In the genomic region with DNA sequence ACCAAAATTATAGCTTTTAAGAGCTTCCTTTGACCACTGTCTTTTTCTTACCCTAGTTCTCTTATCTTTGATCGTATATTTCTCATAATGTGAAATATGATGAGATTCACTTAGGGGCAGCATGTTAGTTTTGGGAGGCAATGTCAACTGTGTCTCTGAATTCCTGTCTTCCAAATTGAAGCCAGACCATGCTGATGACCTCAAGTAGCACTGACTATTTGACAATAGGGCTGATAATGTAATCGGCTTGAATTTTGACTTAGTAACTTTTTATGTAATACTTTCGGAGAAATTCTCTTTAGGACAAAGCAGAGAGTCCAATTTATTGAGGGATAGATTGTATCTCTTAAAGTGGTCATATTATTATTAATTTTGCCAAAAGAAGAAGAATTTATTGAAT, we compare ENCODE assay signal across 28 cellular contexts.
"Had no signal": no experiment of that assay in that cellular context is flagged by ENCODE, and none has a peak within 500 bp of the region (broad histone marks: within the 10 kb centered on the region; RNA-seq: fewer than 3 reads in every experiment).

No MANE protein-coding gene starts in this region.

- ATAC-seq: natural killer cell; psoas muscle; right cardiac atrium; sciatic nerve; stimulated activated memory B cell treated with anti-CD40 and anti-IgM and Interleukin-4, amounts not matched to agents 10 μg/mL and 1 μg/mL and 100 μg/mL, for 72 hours; stimulated activated naive CD8-positive, alpha-beta T cell treated with anti-CD3 and anti-CD28 coated beads, Interleukin-15, amount 100 ng/mL, for 72 hours; stimulated activated naive CD8-positive, alpha-beta T cell treated with anti-CD3 and anti-CD28 coated beads, Interleukin-15, Interleukin-2, amounts not matched to agents 100 U/mL and 50 U/mL, for 24 hours; upper lobe of right lung had no signal

- H3K79me2 ChIP-seq: parathyroid adenoma had no signal

- DNase-seq: natural killer cell; occipital lobe; ovary; posterior cingulate gyrus; psoas muscle; right cardiac atrium; spleen; stimulated activated CD4-positive, alpha-beta T cell treated with anti-CD3 and anti-CD28 coated beads, Interleukin-12 subunit alpha, Interleukin-12 subunit beta, amount 100 ng/mL, for 4 hours; stimulated activated CD4-positive, alpha-beta T cell treated with anti-CD3 and anti-CD28 coated beads, Interleukin-1b, Interleukin-23, amount 100 ng/mL, for 48 hours; stimulated activated CD4-positive, alpha-beta T cell treated with anti-CD3 and anti-CD28 coated beads, Interleukin-4, amount 100 ng/mL, for 1 hour; stimulated activated CD4-positive, alpha-beta T cell treated with anti-CD3 and anti-CD28 coated beads, Interleukin-4, amount 100 ng/mL, for 4 hours; stimulated activated CD8-positive, alpha-beta memory T cell treated with anti-CD3 and anti-CD28 coated beads, Interleukin-4, amount 100 ng/mL, for 48 hours; stimulated activated naive CD4-positive, alpha-beta T cell; stimulated activated naive CD8-positive, alpha-beta T cell treated with anti-CD3 and anti-CD28 coated beads, Interleukin-15, amount 100 ng/mL, for 72 hours; stimulated activated naive CD8-positive, alpha-beta T cell treated with anti-CD3 and anti-CD28 coated beads, Interleukin-15, Interleukin-2, amounts not matched to agents 100 U/mL and 50 U/mL, for 24 hours; substantia nigra; testis; tibial artery; transverse colon; upper lobe of right lung; uterus had no signal

- H2AFZ ChIP-seq: neural progenitor cell, parathyroid adenoma had no signal

- H3K27ac ChIP-seq: neural progenitor cell, ovary, parathyroid adenoma, psoas muscle, skin epidermis, spleen, suprapubic skin, testis, tibial artery, transverse colon, upper lobe of right lung, uterus had no signal

- H3K9me3 ChIP-seq: ovary, psoas muscle, spleen, suprapubic skin, testis, tibial artery, transverse colon, upper lobe of right lung, uterus had no signal

- H3K36me3 ChIP-seq: ovary, uterus had no signal

- H3K9ac ChIP-seq: neural progenitor cell, parathyroid adenoma had no signal

- H3K4me3 ChIP-seq: neural progenitor cell, ovary, psoas muscle, skin epidermis, smooth muscle cell, spleen, suprapubic skin, testis, tibial artery, transverse colon, upper lobe of right lung, uterus had no signal

- H3K4me1 ChIP-seq: parathyroid adenoma, spleen, suprapubic skin, testis, transverse colon, upper lobe of right lung, uterus had no signal

- H3K4me2 ChIP-seq: neural progenitor cell, smooth muscle cell had no signal

- H3K27me3 ChIP-seq: neural progenitor cell, ovary, spleen, suprapubic skin, testis, tibial artery, transverse colon, upper lobe of right lung, uterus had no signal
